9 cellular contexts compared by ENCODE assay signal in genomic region chr1:1137256-1138045, GRCh38. TPM values are rescaled to one million over a fixed set of nuclear protein-coding genes. Genes with fewer than 3 reads are reported as not detected.
DNase-seq lines count a peak whose midpoint lies in the region; ATAC-seq lines count a peak whose summit lies in the region.
"Had no signal": no experiment of that assay in that cellular context is flagged by ENCODE, and none has a peak within 500 bp of the region (broad histone marks: within the 10 kb centered on the region; RNA-seq: fewer than 3 reads in every experiment).

No MANE protein-coding gene starts in this region.

- no peak overlapping the region for H3K4me3 ChIP-seq in CD4-positive, alpha-beta memory T cell (ENCODE audit: low read length in 2 of 2)
- H3K4me3 ChIP-seq in mucosa of rectum (ENCODE audit: low read length in 2 of 2) (peak overlapping the region; percentile 26 to 39), aorta (ENCODE audit: low read length in 2 of 2) (no peak overlapping the region)

- no peaks in the 10 kb centered on the region for H3K9me3 Mint-ChIP-seq in CD4-positive, alpha-beta memory T cell
- H3K9me3 Mint-ChIP-seq in activated CD8-positive, alpha-beta T cell treated with anti-CD3 and anti-CD28 coated beads, Interleukin-2, amount 10 ng/mL, durations not matched to agents 7 days and 5 days (ENCODE audit: insufficient read depth) = no peaks in the 10 kb centered on the region

- H3K9me3 ChIP-seq in CD4-positive, alpha-beta memory T cell (ENCODE audit: control insufficient read depth in 1 of 2, low read length in 2 of 2) = no peaks in the 10 kb centered on the region
- H3K9me3 ChIP-seq in mucosa of rectum (ENCODE audit: control insufficient read depth in 2 of 2, low read length in 2 of 2) (no peaks in the 10 kb centered on the region), aorta (ENCODE audit: control insufficient read depth, low read length) (no peaks in the 10 kb centered on the region)

- peak overlapping the region; percentile 52 to 59 for H3K9ac ChIP-seq in mucosa of rectum (ENCODE audit: low read depth in 1 of 2, low read length in 2 of 2)
- H3K9ac ChIP-seq: parathyroid adenoma had no signal

- no peaks in the 10 kb centered on the region for H3K36me3 Mint-ChIP-seq in CD4-positive, alpha-beta memory T cell
- no peaks in the 10 kb centered on the region for H3K36me3 Mint-ChIP-seq in activated CD8-positive, alpha-beta T cell treated with anti-CD3 and anti-CD28 coated beads, Interleukin-2, amount 10 ng/mL, durations not matched to agents 7 days and 5 days (ENCODE audit: low read depth)

- no peaks in the 10 kb centered on the region for H3K36me3 ChIP-seq in CD4-positive, alpha-beta memory T cell (ENCODE audit: insufficient read depth, low read length)
- no peaks in the 10 kb centered on the region for H3K36me3 ChIP-seq in mucosa of rectum (ENCODE audit: control insufficient read depth in 2 of 2, insufficient read depth in 2 of 2, low read length in 2 of 2)
- H3K36me3 ChIP-seq in aorta (ENCODE audit: control insufficient read depth in 1 of 2, insufficient read depth in 2 of 2, low read length in 1 of 2) = no peaks in the 10 kb centered on the region

- peak overlapping the region; percentile 60 to 88 (median 82) for H3K4me3 Mint-ChIP-seq in CD4-positive, alpha-beta memory T cell
- H3K4me3 Mint-ChIP-seq in activated CD8-positive, alpha-beta T cell treated with anti-CD3 and anti-CD28 coated beads, Interleukin-2, amount 10 ng/mL, durations not matched to agents 7 days and 5 days = peak overlapping the region; percentile 66

- ATAC-seq in HG03354 (IDR thresholded peaks at IDR 0.05; ENCODE audit: poor library complexity, severe bottlenecking, unreplicated experiment) = peak; percentile 72
- peak; percentile 80 for ATAC-seq in activated CD8-positive, alpha-beta T cell treated with anti-CD3 and anti-CD28 coated beads, Interleukin-2, amount 10 ng/mL, durations not matched to agents 7 days and 5 days
- ATAC-seq in GM18867 (IDR thresholded peaks at IDR 0.05; ENCODE audit: unreplicated experiment) = no peak
- ATAC-seq in aorta (ENCODE audit: low FRiP score) = no peak
- ATAC-seq in GM19023 (IDR thresholded peaks at IDR 0.05; ENCODE audit: unreplicated experiment) = no peak

- H3K27me3 ChIP-seq in CD4-positive, alpha-beta memory T cell (ENCODE audit: insufficient read depth, low read length) = no peaks in the 10 kb centered on the region
- H3K27me3 ChIP-seq in mucosa of rectum (ENCODE audit: control insufficient read depth in 2 of 2, insufficient read depth in 2 of 2, low read length in 2 of 2) = no peaks in the 10 kb centered on the region
- no peaks in the 10 kb centered on the region for H3K27me3 ChIP-seq in aorta (ENCODE audit: control insufficient read depth in 1 of 2, insufficient read depth in 2 of 2, low read length in 1 of 2)

- H3K27me3 Mint-ChIP-seq in CD4-positive, alpha-beta memory T cell = no peaks in the 10 kb centered on the region
- no peaks in the 10 kb centered on the region for H3K27me3 Mint-ChIP-seq in activated CD8-positive, alpha-beta T cell treated with anti-CD3 and anti-CD28 coated beads, Interleukin-2, amount 10 ng/mL, durations not matched to agents 7 days and 5 days (ENCODE audit: low read depth)

- H3K27ac ChIP-seq in CD4-positive, alpha-beta memory T cell (ENCODE audit: low read depth, low read length) = peak overlapping the region; percentile 30
- peak overlapping the region; percentile 93 to 94 for H3K27ac ChIP-seq in mucosa of rectum (ENCODE audit: low read depth in 2 of 2, low read length in 2 of 2)
- H3K27ac ChIP-seq in aorta (ENCODE audit: low read depth in 1 of 2, low read length in 2 of 2) = no peak overlapping the region
- H3K27ac ChIP-seq: parathyroid adenoma had no signal

- H3K4me1 Mint-ChIP-seq in CD4-positive, alpha-beta memory T cell = peaks cover 4 to 25% (median 9%) of the 10 kb centered on the region in 4 donors
- peaks cover 36% of the 10 kb centered on the region for H3K4me1 Mint-ChIP-seq in activated CD8-positive, alpha-beta T cell treated with anti-CD3 and anti-CD28 coated beads, Interleukin-2, amount 10 ng/mL, durations not matched to agents 7 days and 5 days (ENCODE audit: low read depth)

- peak; percentile 67 to 85 (median 72) for DNase-seq in CD4-positive, alpha-beta memory T cell
- peak; percentile 85 for DNase-seq in activated CD8-positive, alpha-beta T cell treated with anti-CD3 and anti-CD28 coated beads, Interleukin-2, amount 10 ng/mL, durations not matched to agents 7 days and 5 days
- no peak for DNase-seq in aorta
- DNase-seq in inferior parietal cortex (ENCODE audit: extremely low spot score) = no peak

- intact Hi-C loops in CD4-positive, alpha-beta memory T cell (cut with micrococcal nuclease) = loop anchor here (5.0 kb wide), 1 partner anchor 95 kb away; the partner anchor contains the start of genes B3GALT6 and SDF4
- intact Hi-C loops in aorta (cut with DNase I) = no loop called here

- CTCF ChIA-PET in CD4-positive, alpha-beta memory T cell (lab: Charles Lee; ENCODE audit: partially characterized antibody) = interaction anchor here (1.4 kb wide), 1 partner anchor 15 kb away, joined by 4 read pairs; no protein-coding TSS in a partner anchor
- CTCF ChIA-PET in activated CD8-positive, alpha-beta T cell treated with anti-CD3 and anti-CD28 coated beads, Interleukin-2, amount 10 ng/mL, durations not matched to agents 7 days and 5 days (lab: Charles Lee) = interaction anchor here (2.0 to 2.3 kb wide), 2 partner anchors 15 to 135 kb away, joined by 4 to 13 read pairs; no protein-coding TSS in a partner anchor

- POLR2A ChIA-PET in CD4-positive, alpha-beta memory T cell (lab: Charles Lee; ENCODE audit: partially characterized antibody) = interaction anchor here (0.7 to 1.4 kb wide), 2 partner anchors 78 to 79 kb away, joined by 3 to 4 read pairs; no protein-coding TSS in a partner anchor
- POLR2A ChIA-PET in activated CD8-positive, alpha-beta T cell treated with anti-CD3 and anti-CD28 coated beads, Interleukin-2, amount 10 ng/mL, durations not matched to agents 7 days and 5 days (lab: Charles Lee) = no interaction called here

- H3K4me1 ChIP-seq in CD4-positive, alpha-beta memory T cell (ENCODE audit: insufficient read depth, low read length) = peaks cover 24% of the 10 kb centered on the region
- H3K4me1 ChIP-seq in mucosa of rectum (ENCODE audit: control insufficient read depth in 2 of 2, insufficient read depth in 2 of 2, low read length in 2 of 2) (peaks cover 26 to 41% of the 10 kb centered on the region in 2 donors), aorta (ENCODE audit: control insufficient read depth in 1 of 2, insufficient read depth in 2 of 2, low read length in 2 of 2) (no peaks in the 10 kb centered on the region)
- H3K4me1 ChIP-seq: parathyroid adenoma had no signal

- H3K27ac Mint-ChIP-seq in CD4-positive, alpha-beta memory T cell = peak overlapping the region; percentile 71 to 97 (median 92)
- peak overlapping the region; percentile 93 for H3K27ac Mint-ChIP-seq in activated CD8-positive, alpha-beta T cell treated with anti-CD3 and anti-CD28 coated beads, Interleukin-2, amount 10 ng/mL, durations not matched to agents 7 days and 5 days

- 21 to 39% methylated on average over 17 to 36 of the region's 36 CpGs for WGBS in aorta, 2 donors

RNA-seq across cellular contexts. Expression of gene C1orf159, which starts 21.6 kb away (rescaled TPM):
- 10 to 100 TPM; 15.0 to 15.1 TPM for total RNA-seq in CD4-positive, alpha-beta memory T cell
- 1 to 10 TPM; 3.8 to 7.9 TPM for polyA plus RNA-seq in CD4-positive, alpha-beta memory T cell
- 10 to 100 TPM; 24.5 to 26.8 TPM for total RNA-seq in activated CD8-positive, alpha-beta T cell treated with anti-CD3 and anti-CD28 coated beads, Interleukin-2, amount 10 ng/mL, durations not matched to agents 7 days and 5 days
- 10 to 100 TPM in 1 of 2 donors, 1 to 10 TPM in 1; 9.3 to 13.6 TPM for total RNA-seq in aorta
- polyA plus RNA-seq in aorta = 10 to 100 TPM in 1 of 2 donors, 1 to 10 TPM in 1; 4.0 to 35.4 TPM

RNA-seq across cellular contexts. Expression of gene TTLL10, which starts 36.2 kb away (rescaled TPM):
- total RNA-seq in CD4-positive, alpha-beta memory T cell = not detected
- under 1 TPM; 0.27 to 0.45 TPM for polyA plus RNA-seq in CD4-positive, alpha-beta memory T cell
- under 1 TPM; 0.63 to 0.90 TPM for total RNA-seq in activated CD8-positive, alpha-beta T cell treated with anti-CD3 and anti-CD28 coated beads, Interleukin-2, amount 10 ng/mL, durations not matched to agents 7 days and 5 days
- under 1 TPM in 1 of 2 donors, not detected in 1; 0.15 TPM for total RNA-seq in aorta
- polyA plus RNA-seq in aorta = not detected

Comparison
In these comparisons a context has a peak if more than half of its experiments do, and no peak if none do; other contexts are left out.
1. DNase-seq: peak in CD4-positive, alpha-beta memory T cell (5 of 5) and activated CD8-positive, alpha-beta T cell treated with anti-CD3 and anti-CD28 coated beads, Interleukin-2, amount 10 ng/mL, durations not matched to agents 7 days and 5 days (single experiment); none in aorta (0 of 2) and inferior parietal cortex (single experiment).
2. H3K27ac ChIP-seq: peak in CD4-positive, alpha-beta memory T cell (single experiment) and mucosa of rectum (2 of 2); none in aorta (0 of 2).
3. H3K4me3 ChIP-seq: peak in mucosa of rectum (2 of 2); none in CD4-positive, alpha-beta memory T cell (0 of 2) and aorta (0 of 2).
4. ATAC-seq: peak in HG03354 (single experiment) and activated CD8-positive, alpha-beta T cell treated with anti-CD3 and anti-CD28 coated beads, Interleukin-2, amount 10 ng/mL, durations not matched to agents 7 days and 5 days (single experiment); none in GM18867 (single experiment), aorta (single experiment) and GM19023 (single experiment).